14 cellular contexts compared by ENCODE assay signal in genomic region chr15:75065851-75066509, GRCh38. TPM values are rescaled to one million over a fixed set of nuclear protein-coding genes. Genes with fewer than 3 reads are reported as not detected.
DNase-seq lines count a peak whose midpoint lies in the region; ATAC-seq, FAIRE-seq and TF ChIP-seq lines count a peak whose summit lies in the region.
"Had no signal": no experiment of that assay in that cellular context is flagged by ENCODE, and none has a peak within 500 bp of the region (broad histone marks: within the 10 kb centered on the region; RNA-seq: fewer than 3 reads in every experiment).

No MANE protein-coding gene starts in this region.

- peak overlapping the region; percentile 74 to 77 for H3K27ac ChIP-seq in ascending aorta
- H3K27ac ChIP-seq: Peyer's patch, prostate gland had no signal

- DNase-seq in EH (ENCODE audit: low read depth) (peak; percentile 43), NCI-H1436 (lab: John Stamatoyannopoulos, UW) (peak; percentile 26), ascending aorta (ENCODE audit: low spot score in 2 of 2) (no peak), HTR-8/SVneo (ENCODE audit: insufficient read length, low spot score) (no peak), NOMO-1 (lab: John Stamatoyannopoulos, UW; ENCODE audit: unreplicated experiment in 2 of 2) (no peak), SHP77 (lab: John Stamatoyannopoulos, UW) (no peak)
- no peak for DNase-seq in natural killer cell treated with Interleukin-12 subunit alpha and Interleukin-12 subunit beta and Interleukin-15 and Interleukin-18, amount 100 ng/mL, for 72 hours (ENCODE audit: low spot score)
- DNase-seq: aorta, DMS79, left cardiac atrium, MV-4-11 had no signal

- ATAC-seq in natural killer cell treated with Interleukin-12 subunit alpha and Interleukin-12 subunit beta and Interleukin-15 and Interleukin-18, amount 100 ng/mL, for 72 hours, result no peak
- ATAC-seq in HG03457 (IDR thresholded peaks at IDR 0.05; ENCODE audit: unreplicated experiment), result no peak

- H3K9me3 Mint-ChIP-seq in natural killer cell treated with Interleukin-12 subunit alpha and Interleukin-12 subunit beta and Interleukin-15 and Interleukin-18, amount 100 ng/mL, for 72 hours, result no peaks in the 10 kb centered on the region

- no peak for TF ChIP-seq CTCF in ascending aorta (IDR thresholded peaks at IDR 0.05)

- peaks cover 0 to 33% of the 10 kb centered on the region in 2 donors for H3K4me1 ChIP-seq in ascending aorta
- H3K4me1 ChIP-seq: prostate gland had no signal

- H3K9me3 ChIP-seq in ascending aorta, result no peaks in the 10 kb centered on the region
- H3K9me3 ChIP-seq: Peyer's patch, prostate gland had no signal

- no peaks in the 10 kb centered on the region for H3K27me3 ChIP-seq in ascending aorta
- H3K27me3 ChIP-seq: Peyer's patch had no signal

- FAIRE-seq in HTR-8/SVneo (lab: Jason Lieb, UNC), result no peak

- no peaks in the 10 kb centered on the region for H3K36me3 Mint-ChIP-seq in natural killer cell treated with Interleukin-12 subunit alpha and Interleukin-12 subunit beta and Interleukin-15 and Interleukin-18, amount 100 ng/mL, for 72 hours

- peak overlapping the region; percentile 72 for H3K4me3 Mint-ChIP-seq in natural killer cell treated with Interleukin-12 subunit alpha and Interleukin-12 subunit beta and Interleukin-15 and Interleukin-18, amount 100 ng/mL, for 72 hours

- H3K27ac Mint-ChIP-seq in natural killer cell treated with Interleukin-12 subunit alpha and Interleukin-12 subunit beta and Interleukin-15 and Interleukin-18, amount 100 ng/mL, for 72 hours, result peak overlapping the region; percentile 24 to 91

- H3K4me3 ChIP-seq in ascending aorta, result no peak overlapping the region
- H3K4me3 ChIP-seq: Peyer's patch, prostate gland had no signal

- no peaks in the 10 kb centered on the region for H3K27me3 Mint-ChIP-seq in natural killer cell treated with Interleukin-12 subunit alpha and Interleukin-12 subunit beta and Interleukin-15 and Interleukin-18, amount 100 ng/mL, for 72 hours

- peaks cover 48 to 51% of the 10 kb centered on the region in 2 donors for H3K4me1 Mint-ChIP-seq in natural killer cell treated with Interleukin-12 subunit alpha and Interleukin-12 subunit beta and Interleukin-15 and Interleukin-18, amount 100 ng/mL, for 72 hours (ENCODE audit: low read depth in 2 of 2)

- no peaks in the 10 kb centered on the region for H3K36me3 ChIP-seq in ascending aorta
- H3K36me3 ChIP-seq: Peyer's patch, prostate gland had no signal

- intact Hi-C loops in ascending aorta (cut with DNase I), result loop anchor here (2.0 kb wide), 1 partner anchor 23 kb away; no protein-coding TSS in a partner anchor

RNA-seq across cellular contexts. Expression of gene PPCDC, which starts 42.6 kb away (rescaled TPM):
- 8.9 TPM for total RNA-seq in ascending aorta
- 10 to 100 TPM; 27.0 to 42.0 TPM for total RNA-seq in natural killer cell treated with Interleukin-12 subunit alpha and Interleukin-12 subunit beta and Interleukin-15 and Interleukin-18, amount 100 ng/mL, for 72 hours

Comparison
In these comparisons a context has a peak if more than half of its experiments do, and no peak if none do; other contexts are left out.
1. DNase-seq: peak in EH (single experiment) and NCI-H1436 (single experiment); none in ascending aorta (0 of 2), natural killer cell treated with Interleukin-12 subunit alpha and Interleukin-12 subunit beta and Interleukin-15 and Interleukin-18, amount 100 ng/mL, for 72 hours (single experiment), HTR-8/SVneo (single experiment), NOMO-1 (0 of 2) and SHP77 (0 of 2).